ENCODE assay signal across 24 cellular contexts in genomic region chr12:54225666-54226065, GRCh38.
"Had no signal": no experiment of that assay in that cellular context is flagged by ENCODE, and none has a peak within 500 bp of the region (broad histone marks: within the 10 kb centered on the region; RNA-seq: fewer than 3 reads in every experiment).

No MANE protein-coding gene starts in this region.

- H3K4me1 ChIP-seq: SJCRH30 had no signal

- H3K27me3 ChIP-seq: brain microvascular endothelial cell, SJCRH30 had no signal

- H3K36me3 ChIP-seq: brain microvascular endothelial cell, SJCRH30 had no signal

- H3K9me3 ChIP-seq: SJCRH30 had no signal

- ATAC-seq: activated CD4-positive, CD25-positive, alpha-beta regulatory T cell treated with anti-CD3 and anti-CD28 coated beads, Interleukin-2, amount 50 U/mL, for 24 hours; activated CD8-positive, alpha-beta T cell treated with anti-CD3 and anti-CD28 coated beads for 36 hours; activated T-cell treated with anti-CD3 and anti-CD28 coated beads, Interleukin-2, amount 50 U/mL, for 72 hours; Panc1 had no signal

- DNase-seq: activated CD4-positive, alpha-beta T cell treated with anti-CD3 and anti-CD28 coated beads for 4 hours; activated CD8-positive, alpha-beta memory T cell treated with anti-CD3 and anti-CD28 coated beads, Interleukin-2, amount 50 U/mL, for 4 hours; activated CD8-positive, alpha-beta T cell treated with anti-CD3 and anti-CD28 coated beads for 36 hours; activated gamma-delta T cell treated with Interleukin-2 at 50 U/mL for 16 hours; activated naive CD4-positive, alpha-beta T cell treated with anti-CD3 and anti-CD28 coated beads, Interleukin-2, amount 10 ng/mL, durations not matched to agents 7 days and 5 days; activated naive CD8-positive, alpha-beta T cell treated with anti-CD3 and anti-CD28 coated beads for 36 hours; activated T-cell treated with anti-CD3 and anti-CD28 coated beads, Interleukin-2, amount 50 U/mL, for 72 hours; brain microvascular endothelial cell; cerebellar nuclear complex; Karpas-422; MM.1S; NCI-H1105; NCI-H1436; NCI-H1694 treated with DMSO at 0.1 percent for 48 hours; NCI-H2029 treated with DMSO at 0.1 percent for 48 hours; NCI-H226; NCI-H82; NK-92 treated with Interleukin-12 subunit alpha and Interleukin-12 subunit beta, amount 100 ng/mL, for 24 hours; OCI-M1; Right ventricle myocardium superior; SJCRH30 had no signal

- H3K27ac ChIP-seq: brain microvascular endothelial cell, RWPE1, SJCRH30 had no signal

- H3K4me3 ChIP-seq: SJCRH30 had no signal
